In the genomic region with DNA sequence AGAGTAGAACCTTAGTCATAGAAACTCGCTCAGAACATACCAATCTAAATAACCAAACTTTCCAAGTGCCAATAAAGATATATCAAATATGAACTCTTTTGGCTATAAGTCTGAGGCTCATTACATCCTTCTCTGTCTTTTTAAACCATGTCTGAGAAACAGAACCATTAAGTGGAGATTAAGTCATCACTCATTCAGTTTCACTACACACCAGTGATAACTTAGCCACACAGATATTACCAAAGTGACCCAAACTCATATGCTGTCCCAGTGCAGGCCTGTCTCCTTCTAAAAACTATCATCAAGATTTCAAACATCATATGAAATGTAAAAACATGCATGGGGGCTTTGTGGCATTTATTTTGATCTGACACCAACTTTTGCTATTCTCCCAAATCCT, we compare ENCODE assay signal across 1 cellular context.
TF ChIP-seq lines count a peak whose summit lies in the region.

No MANE protein-coding gene starts in this region.

TF ChIP-seq in GM23338, 12 proteins besides CTCF, POLR2A, EP300 and RAD21 (continued from another document):
- TF ChIP-seq, protein P1, sequence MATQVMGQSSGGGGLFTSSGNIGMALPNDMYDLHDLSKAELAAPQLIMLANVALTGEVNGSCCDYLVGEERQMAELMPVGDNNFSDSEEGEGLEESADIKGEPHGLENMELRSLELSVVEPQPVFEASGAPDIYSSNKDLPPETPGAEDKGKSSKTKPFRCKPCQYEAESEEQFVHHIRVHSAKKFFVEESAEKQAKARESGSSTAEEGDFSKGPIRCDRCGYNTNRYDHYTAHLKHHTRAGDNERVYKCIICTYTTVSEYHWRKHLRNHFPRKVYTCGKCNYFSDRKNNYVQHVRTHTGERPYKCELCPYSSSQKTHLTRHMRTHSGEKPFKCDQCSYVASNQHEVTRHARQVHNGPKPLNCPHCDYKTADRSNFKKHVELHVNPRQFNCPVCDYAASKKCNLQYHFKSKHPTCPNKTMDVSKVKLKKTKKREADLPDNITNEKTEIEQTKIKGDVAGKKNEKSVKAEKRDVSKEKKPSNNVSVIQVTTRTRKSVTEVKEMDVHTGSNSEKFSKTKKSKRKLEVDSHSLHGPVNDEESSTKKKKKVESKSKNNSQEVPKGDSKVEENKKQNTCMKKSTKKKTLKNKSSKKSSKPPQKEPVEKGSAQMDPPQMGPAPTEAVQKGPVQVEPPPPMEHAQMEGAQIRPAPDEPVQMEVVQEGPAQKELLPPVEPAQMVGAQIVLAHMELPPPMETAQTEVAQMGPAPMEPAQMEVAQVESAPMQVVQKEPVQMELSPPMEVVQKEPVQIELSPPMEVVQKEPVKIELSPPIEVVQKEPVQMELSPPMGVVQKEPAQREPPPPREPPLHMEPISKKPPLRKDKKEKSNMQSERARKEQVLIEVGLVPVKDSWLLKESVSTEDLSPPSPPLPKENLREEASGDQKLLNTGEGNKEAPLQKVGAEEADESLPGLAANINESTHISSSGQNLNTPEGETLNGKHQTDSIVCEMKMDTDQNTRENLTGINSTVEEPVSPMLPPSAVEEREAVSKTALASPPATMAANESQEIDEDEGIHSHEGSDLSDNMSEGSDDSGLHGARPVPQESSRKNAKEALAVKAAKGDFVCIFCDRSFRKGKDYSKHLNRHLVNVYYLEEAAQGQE (IDR thresholded peaks at IDR 0.05; ENCODE audit: unreplicated experiment) = no peak
- no peak for TF ChIP-seq ZNF331 (CRISPR knock-in tag; IDR thresholded peaks at IDR 0.05; ENCODE audit: low read depth)
